16 cellular contexts compared by ENCODE assay signal in genomic region chr9:22157831-22158230, GRCh38.
DNase-seq lines count a peak whose midpoint lies in the region; ATAC-seq and TF ChIP-seq lines count a peak whose summit lies in the region.
"Had no signal": no experiment of that assay in that cellular context is flagged by ENCODE, and none has a peak within 500 bp of the region (broad histone marks: within the 10 kb centered on the region; RNA-seq: fewer than 3 reads in every experiment).

No MANE protein-coding gene starts in this region.

- H3K4me2 ChIP-seq in SK-N-SH (no peak overlapping the region), smooth muscle cell (peak overlapping the region; percentile 65)

- 22% methylated on average over 4 of the region's 4 CpGs for WGBS in SK-N-SH (ENCODE audit: low lambda C conversion rate)
- WGBS in smooth muscle cell (ENCODE audit: low lambda C conversion rate) = 76% methylated on average over 4 of the region's 4 CpGs

- POLR2A ChIA-PET in SK-N-SH (lab: Yijun Ruan, JAX) = no interaction called here

- TF ChIP-seq CTCF in SK-N-SH (IDR thresholded peaks at IDR 0.05) (no peak), foreskin keratinocyte (conservative IDR thresholded peaks at IDR 0.05) (no peak), smooth muscle cell (IDR thresholded peaks at IDR 0.05; ENCODE audit: borderline replicate concordance, insufficient read depth, poor library complexity, severe bottlenecking) (no peak)

- H3K9me2 ChIP-seq in SK-N-SH = no peaks in the 10 kb centered on the region

- DNase-seq in SK-N-SH (no peak), SK-N-MC (ENCODE audit: low read depth, low spot score) (no peak), foreskin keratinocyte (no peak), smooth muscle cell (lab: John Stamatoyannopoulos, UW; ENCODE audit: unreplicated experiment) (no peak), cerebellar cortex (ENCODE audit: low spot score) (no peak), COR-L47 (lab: John Stamatoyannopoulos, UW) (no peak)
- DNase-seq: H9, NCI-H1048, NCI-H146, NCI-H2227 treated with DMSO at 0.1 percent for 48 hours, NCI-H526 treated with DMSO at 0.1 percent for 48 hours had no signal

- H3K27ac ChIP-seq in SK-N-SH (ENCODE audit: low read depth in 2 of 2, low read length in 1 of 2) (peak overlapping the region; percentile 6 to 34; a peak in 1 of 4 replicates), SK-N-MC (peak overlapping the region; percentile 94), foreskin keratinocyte (no peak overlapping the region), smooth muscle cell (ENCODE audit: low read depth) (peak overlapping the region; percentile 95)
- H3K27ac ChIP-seq: 22Rv1, C4-2B had no signal

- H3F3A ChIP-seq in SK-N-SH (replicated peaks; ENCODE audit: insufficient read depth) (peaks cover 11% of the 10 kb centered on the region), smooth muscle cell (ENCODE audit: low read depth) (peaks cover 36% of the 10 kb centered on the region)

- H3K36me3 ChIP-seq in SK-N-SH (replicated peaks in 1 of 2; ENCODE audit: control insufficient read depth in 1 of 2, insufficient read depth in 2 of 2, low read length in 1 of 2) (no peaks in the 10 kb centered on the region), SK-N-MC (ENCODE audit: insufficient read depth, low read length) (no peaks in the 10 kb centered on the region), smooth muscle cell (ENCODE audit: low read depth) (no peaks in the 10 kb centered on the region)

- H3K4me1 ChIP-seq in SK-N-SH (ENCODE audit: control insufficient read depth in 1 of 2, insufficient read depth in 2 of 2, low read depth in 1 of 2, low read length in 1 of 2) = no peaks in the 10 kb centered on the region; a peak in 1 of 4 replicates
- H3K4me1 ChIP-seq in foreskin keratinocyte = peaks cover 18% of the 10 kb centered on the region
- H3K4me1 ChIP-seq in smooth muscle cell (ENCODE audit: low read depth) = peaks cover 20% of the 10 kb centered on the region

- H3K79me2 ChIP-seq in SK-N-SH (ENCODE audit: insufficient read depth) = no peaks in the 10 kb centered on the region
- H3K79me2 ChIP-seq in smooth muscle cell (ENCODE audit: low read depth) = no peaks in the 10 kb centered on the region

- H4K20me1 ChIP-seq in SK-N-SH (ENCODE audit: insufficient read depth) (no peaks in the 10 kb centered on the region), smooth muscle cell (ENCODE audit: low read depth) (no peaks in the 10 kb centered on the region)

- H3K4me3 ChIP-seq in SK-N-SH (ENCODE audit: low read depth in 2 of 2, low read length in 1 of 2) (no peak overlapping the region), SK-N-MC (no peak overlapping the region), smooth muscle cell (no peak overlapping the region)

- no peak for ATAC-seq in SK-N-SH treated with all-trans-retinoic acid at 6 μM for 48 hours
- ATAC-seq in foreskin keratinocyte = peak; percentile 6
- ATAC-seq in HG03039 (IDR thresholded peaks at IDR 0.05; ENCODE audit: unreplicated experiment) = no peak
- ATAC-seq: Right ventricle myocardium inferior had no signal

- CTCF ChIA-PET in SK-N-SH (lab: Yijun Ruan, JAX) = no interaction called here

- TF ChIP-seq EP300 in SK-N-SH (IDR thresholded peaks at IDR 0.05; ENCODE audit: borderline replicate concordance in 1 of 2, low read depth in 1 of 2, low read length in 1 of 2) = no peak

- H3K9me3 ChIP-seq in SK-N-SH = no peaks in the 10 kb centered on the region
- no peaks in the 10 kb centered on the region for H3K9me3 ChIP-seq in SK-N-MC (ENCODE audit: low read depth, low read length)
- H3K9me3 ChIP-seq in smooth muscle cell (replicated peaks; ENCODE audit: low read depth) = no peaks in the 10 kb centered on the region

- H3K9ac ChIP-seq in SK-N-SH (no peak overlapping the region), SK-N-MC (ENCODE audit: insufficient read length) (no peak overlapping the region), smooth muscle cell (ENCODE audit: low read depth) (peak overlapping the region; percentile 63)

- no peak for TF ChIP-seq RAD21 in SK-N-SH (IDR thresholded peaks at IDR 0.05; ENCODE audit: low read length)

- H3K27me3 ChIP-seq in SK-N-SH (ENCODE audit: insufficient read depth) (peaks cover 14% of the 10 kb centered on the region; the same call in 1 of the 2 replicates), foreskin keratinocyte (no peaks in the 10 kb centered on the region), smooth muscle cell (ENCODE audit: low read depth) (no peaks in the 10 kb centered on the region)

- no peak overlapping the region for H2AFZ ChIP-seq in SK-N-SH (ENCODE audit: low read depth)
- H2AFZ ChIP-seq in smooth muscle cell (ENCODE audit: low read depth) = no peak overlapping the region

TF ChIP-seq in SK-N-SH, 30 proteins besides CTCF, POLR2A, EP300 and RAD21:
- TF ChIP-seq NFIC (IDR thresholded peaks at IDR 0.05; ENCODE audit: borderline replicate concordance) (no peak), SMC3 (IDR thresholded peaks at IDR 0.05; ENCODE audit: low read depth, low read length) (no peak), GATA2 (CRISPR knock-in tag; IDR thresholded peaks at IDR 0.05) (no peak), IRF3 (IDR thresholded peaks at IDR 0.05; ENCODE audit: low read depth, low read length) (no peak), FOSL2 (IDR thresholded peaks at IDR 0.05; ENCODE audit: borderline replicate concordance, low read depth) (no peak), YY1 (IDR thresholded peaks at IDR 0.05; ENCODE audit: low read depth) (no peak), TCF12 (IDR thresholded peaks at IDR 0.05) (no peak), GABPA (IDR thresholded peaks at IDR 0.05; ENCODE audit: low read depth) (no peak), TEAD4 (IDR thresholded peaks at IDR 0.05; ENCODE audit: borderline replicate concordance, insufficient read depth) (no peak)

TF ChIP-seq in SK-N-SH treated with all-trans-retinoic acid at 6 μM for 48 hours, 23 proteins besides CTCF, POLR2A, EP300 and RAD21:
- TF ChIP-seq ZFP3 (CRISPR knock-in tag; IDR thresholded peaks at IDR 0.05) (no peak), GLIS3 (CRISPR knock-in tag; IDR thresholded peaks at IDR 0.05) (no peak), TOX (CRISPR knock-in tag; IDR thresholded peaks at IDR 0.05; ENCODE audit: borderline replicate concordance) (no peak), CSRNP3 (CRISPR knock-in tag; IDR thresholded peaks at IDR 0.05) (no peak), RARB (CRISPR knock-in tag; IDR thresholded peaks at IDR 0.05) (no peak)
TF ChIP-seq in SK-N-SH treated with all-trans-retinoic acid at 6 μM for 48 hours: peak in this region for 0.
